Comparison of ENCODE assay signal across 33 cellular contexts in the genomic region with DNA sequence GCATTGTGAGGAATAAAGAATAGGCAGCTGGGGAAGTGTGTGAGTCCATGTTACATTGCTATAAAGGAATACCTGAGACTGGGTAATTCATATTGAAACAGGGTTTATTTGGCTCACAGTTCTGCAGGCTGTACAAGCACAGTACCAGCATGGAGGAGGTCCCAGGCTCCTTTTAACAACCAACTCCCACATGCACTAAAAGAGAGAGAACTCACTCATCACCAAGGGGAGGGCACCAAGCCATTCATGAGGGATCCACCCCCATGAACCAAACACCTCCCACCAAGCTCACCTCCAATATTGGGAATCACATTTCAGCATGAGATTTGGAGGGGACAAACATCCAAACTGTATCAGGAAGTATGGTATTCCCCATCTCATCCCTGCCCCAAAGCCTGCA. TPM values are rescaled to one million over a fixed set of nuclear protein-coding genes. Genes with fewer than 3 reads are reported as not detected.
DNase-seq lines count a peak whose midpoint lies in the region; ATAC-seq, FAIRE-seq and TF ChIP-seq lines count a peak whose summit lies in the region.
"Had no signal": no experiment of that assay in that cellular context is flagged by ENCODE, and none has a peak within 500 bp of the region (broad histone marks: within the 10 kb centered on the region; RNA-seq: fewer than 3 reads in every experiment).

No MANE protein-coding gene starts in this region.

- H4K20me1 ChIP-seq in HepG2 (ENCODE audit: insufficient read depth, low read length), result no peaks in the 10 kb centered on the region
- H4K20me1 ChIP-seq: BLaER1; BLaER1 treated with 17β-estradiol and CSF1 and Interleukin-3, amounts not matched to agents 10 nM and 100 nM had no signal

- CTCF ChIA-PET in activated CD4-positive, alpha-beta T cell treated with anti-CD3 and anti-CD28 coated beads for 36 hours (lab: Charles Lee), result interaction anchor here (0.7 to 0.9 kb wide), 2 partner anchors 310 to 373 kb away, joined by 3 read pairs; no protein-coding TSS in a partner anchor
- CTCF ChIA-PET in HepG2 (lab: Yijun Ruan, JAX; ENCODE audit: low intra/inter-chr PET ratio, low total read pairs), result no interaction called here

- H2AFZ ChIP-seq in HepG2 (ENCODE audit: low read length), result no peak overlapping the region

- peaks cover 2% of the 10 kb centered on the region for H3K27me3 Mint-ChIP-seq in activated CD4-positive, alpha-beta T cell treated with anti-CD3 and anti-CD28 coated beads, Interleukin-2, amount 10 ng/mL, durations not matched to agents 24 days and 14 days
- no peaks in the 10 kb centered on the region for H3K27me3 Mint-ChIP-seq in activated CD4-positive, alpha-beta T cell treated with anti-CD3 and anti-CD28 coated beads for 36 hours
- H3K27me3 Mint-ChIP-seq: B cell; CD4-positive, alpha-beta memory T cell; CD4-positive, alpha-beta T cell had no signal

- TF ChIP-seq CTCF in HepG2 (CRISPR knock-in tag; IDR thresholded peaks at IDR 0.05) (no peak), right lobe of liver (IDR thresholded peaks at IDR 0.05) (no peak)

- TF ChIP-seq RAD21 in HepG2 (CRISPR knock-in tag; IDR thresholded peaks at IDR 0.05), result no peak

- no peak for FAIRE-seq in HepG2 (lab: Jason Lieb, UNC)
- FAIRE-seq: A204.1, A549, D721Med had no signal

- DNase-seq in activated CD4-positive, alpha-beta T cell treated with anti-CD3 and anti-CD28 coated beads, Interleukin-2, amount 10 ng/mL, durations not matched to agents 24 days and 14 days, result peak; percentile 11
- no peak for DNase-seq in activated CD4-positive, alpha-beta T cell treated with anti-CD3 and anti-CD28 coated beads for 36 hours
- DNase-seq in HepG2 (ENCODE audit: low spot score) (no peak), right lobe of liver (no peak)
- DNase-seq: 8988T; ACHN; AML-193; BE2C; C1 segment of cervical spinal cord; Caco-2; Calu3; CD4-positive, alpha-beta memory T cell; CD4-positive, alpha-beta T cell; CD4-positive, CD25-positive, alpha-beta regulatory T cell; CD8-positive, alpha-beta memory T cell; CD8-positive, alpha-beta T cell; COR-L47; DMS 273 treated with DMSO at 0.1 percent for 48 hours; DMS153; DMS53; DMS79; DMS79 treated with DMSO at 0.1 percent for 48 hours; DND-41; EL had no signal

- TF ChIP-seq POLR2A in HepG2 (IDR thresholded peaks at IDR 0.05; ENCODE audit: insufficient read depth in 1 of 2, low read depth in 2 of 2, low read length in 2 of 2), result no peak
- no peak for TF ChIP-seq POLR2A in right lobe of liver (IDR thresholded peaks at IDR 0.05)

- H3K4me1 ChIP-seq in HepG2 (ENCODE audit: insufficient read depth, low read length) (peaks cover 50% of the 10 kb centered on the region), right lobe of liver (peaks cover 0 to 46% (median 15%) of the 10 kb centered on the region in 4 donors)
- H3K4me1 ChIP-seq: A549; BE2C; BLaER1; BLaER1 treated with 17β-estradiol and CSF1 and Interleukin-3, amounts not matched to agents 10 nM and 100 nM; Caco-2 had no signal

- no peak overlapping the region for H3K4me3 Mint-ChIP-seq in activated CD4-positive, alpha-beta T cell treated with anti-CD3 and anti-CD28 coated beads, Interleukin-2, amount 10 ng/mL, durations not matched to agents 24 days and 14 days
- no peak overlapping the region for H3K4me3 Mint-ChIP-seq in activated CD4-positive, alpha-beta T cell treated with anti-CD3 and anti-CD28 coated beads for 36 hours
- H3K4me3 Mint-ChIP-seq: B cell; CD14-positive monocyte; CD4-positive, alpha-beta memory T cell; CD4-positive, alpha-beta T cell; CD4-positive, CD25-positive, alpha-beta regulatory T cell; CD8-positive, alpha-beta memory T cell; CD8-positive, alpha-beta T cell had no signal

- no peaks in the 10 kb centered on the region for H3K9me3 ChIP-seq in HepG2 (ENCODE audit: low read length)
- H3K9me3 ChIP-seq in right lobe of liver, result no peaks in the 10 kb centered on the region
- H3K9me3 ChIP-seq: A549, BE2C, Caco-2 had no signal

- POLR2A ChIA-PET in activated CD4-positive, alpha-beta T cell treated with anti-CD3 and anti-CD28 coated beads for 36 hours (lab: Charles Lee), result no interaction called here
- POLR2A ChIA-PET in HepG2 (lab: Yijun Ruan, JAX), result no interaction called here

- peaks cover 4% of the 10 kb centered on the region for H3K36me3 Mint-ChIP-seq in activated CD4-positive, alpha-beta T cell treated with anti-CD3 and anti-CD28 coated beads, Interleukin-2, amount 10 ng/mL, durations not matched to agents 24 days and 14 days (ENCODE audit: low read depth)
- H3K36me3 Mint-ChIP-seq in activated CD4-positive, alpha-beta T cell treated with anti-CD3 and anti-CD28 coated beads for 36 hours (ENCODE audit: low read depth), result no peaks in the 10 kb centered on the region

- TF ChIP-seq EP300 in HepG2 (IDR thresholded peaks at IDR 0.05; ENCODE audit: low read depth in 2 of 2, low read length in 2 of 2) (no peak), HepG2 (CRISPR knock-in tag; IDR thresholded peaks at IDR 0.05; ENCODE audit: borderline replicate concordance) (no peak)

- H3K27ac ChIP-seq in HepG2 (ENCODE audit: extremely low read length, insufficient read depth, low read length) (no peak overlapping the region), right lobe of liver (no peak overlapping the region)
- H3K27ac ChIP-seq: 22Rv1; A549; BLaER1; BLaER1 treated with 17β-estradiol and CSF1 and Interleukin-3, amounts not matched to agents 10 nM and 100 nM; C4-2B had no signal

- no peak overlapping the region for H3K4me2 ChIP-seq in HepG2 (ENCODE audit: low read depth, low read length)
- H3K4me2 ChIP-seq: A549; BLaER1; BLaER1 treated with 17β-estradiol and CSF1 and Interleukin-3, amounts not matched to agents 10 nM and 100 nM had no signal

- no peak overlapping the region for H3K27ac Mint-ChIP-seq in activated CD4-positive, alpha-beta T cell treated with anti-CD3 and anti-CD28 coated beads, Interleukin-2, amount 10 ng/mL, durations not matched to agents 24 days and 14 days
- no peak overlapping the region for H3K27ac Mint-ChIP-seq in activated CD4-positive, alpha-beta T cell treated with anti-CD3 and anti-CD28 coated beads for 36 hours
- H3K27ac Mint-ChIP-seq: B cell; CD4-positive, alpha-beta memory T cell; CD4-positive, alpha-beta T cell; CD4-positive, CD25-positive, alpha-beta regulatory T cell; CD8-positive, alpha-beta memory T cell; CD8-positive, alpha-beta T cell had no signal

- no peaks in the 10 kb centered on the region for H3K79me2 ChIP-seq in HepG2 (ENCODE audit: insufficient read depth, low read length)

- H3K9me3 Mint-ChIP-seq in activated CD4-positive, alpha-beta T cell treated with anti-CD3 and anti-CD28 coated beads, Interleukin-2, amount 10 ng/mL, durations not matched to agents 24 days and 14 days, result no peaks in the 10 kb centered on the region
- no peaks in the 10 kb centered on the region for H3K9me3 Mint-ChIP-seq in activated CD4-positive, alpha-beta T cell treated with anti-CD3 and anti-CD28 coated beads for 36 hours (ENCODE audit: low read depth)
- H3K9me3 Mint-ChIP-seq: CD4-positive, alpha-beta memory T cell; CD4-positive, alpha-beta T cell; CD4-positive, CD25-positive, alpha-beta regulatory T cell; CD8-positive, alpha-beta memory T cell; CD8-positive, alpha-beta T cell had no signal

- H3K4me3 ChIP-seq in HepG2 (replicated peaks in 1 of 3; ENCODE audit: insufficient read depth in 1 of 3, low read depth in 2 of 3, low read length in 3 of 3) (no peak overlapping the region), right lobe of liver (no peak overlapping the region)
- H3K4me3 ChIP-seq: A549; BLaER1; BLaER1 treated with 17β-estradiol and CSF1 and Interleukin-3, amounts not matched to agents 10 nM and 100 nM had no signal

- peaks cover 0 to 6% of the 10 kb centered on the region in 2 experiments; a peak in 2 of 5 replicates for H3K36me3 ChIP-seq in HepG2 (replicated peaks in 1 of 2; ENCODE audit: control insufficient read depth in 1 of 2, insufficient read depth in 2 of 2, low read length in 2 of 2)
- peaks cover 0 to 7% (median 0%) of the 10 kb centered on the region in 4 donors for H3K36me3 ChIP-seq in right lobe of liver
- H3K36me3 ChIP-seq: BE2C had no signal

- H3K4me1 Mint-ChIP-seq in activated CD4-positive, alpha-beta T cell treated with anti-CD3 and anti-CD28 coated beads, Interleukin-2, amount 10 ng/mL, durations not matched to agents 24 days and 14 days, result peaks cover 4% of the 10 kb centered on the region
- H3K4me1 Mint-ChIP-seq in activated CD4-positive, alpha-beta T cell treated with anti-CD3 and anti-CD28 coated beads for 36 hours, result peaks cover 8% of the 10 kb centered on the region

- in situ Hi-C loops in HepG2 (cut with HindIII; ENCODE audit: extremely low pct_ligation_motif_present, low pct_unique_long_range_greater_than_20kb), result no loop called here

- BruUV-seq in HepG2 (replicated peaks; lab: Mats Ljungman, UMichigan), result no TSS peak

- intact Hi-C loops in activated CD4-positive, alpha-beta T cell treated with anti-CD3 and anti-CD28 coated beads, Interleukin-2, amount 10 ng/mL, durations not matched to agents 24 days and 14 days (cut with micrococcal nuclease), result no loop called here
- intact Hi-C loops in activated CD4-positive, alpha-beta T cell treated with anti-CD3 and anti-CD28 coated beads for 36 hours (cut with DNase I, micrococcal nuclease), result no loop called here
- intact Hi-C loops in HepG2 (cut with micrococcal nuclease; ENCODE audit: unreplicated experiment) (no loop called here), right lobe of liver (cut with DNase I) (no loop called here)

- no peak for ATAC-seq in activated CD4-positive, alpha-beta T cell treated with anti-CD3 and anti-CD28 coated beads for 36 hours
- ATAC-seq in HepG2 (no peak), right lobe of liver (no peak)
- ATAC-seq: A549; CD8-positive, alpha-beta T cell had no signal

- H3K9ac ChIP-seq in HepG2 (ENCODE audit: insufficient read depth, low read depth, low read length), result no peak overlapping the region
- H3K9ac ChIP-seq: BLaER1; BLaER1 treated with 17β-estradiol and CSF1 and Interleukin-3, amounts not matched to agents 10 nM and 100 nM had no signal

- H3K27me3 ChIP-seq in HepG2 (ENCODE audit: control insufficient read depth in 1 of 2, insufficient read depth in 2 of 2, low read length in 2 of 2), result no peaks in the 10 kb centered on the region
- no peaks in the 10 kb centered on the region for H3K27me3 ChIP-seq in right lobe of liver
- H3K27me3 ChIP-seq: BE2C; BLaER1; BLaER1 treated with 17β-estradiol and CSF1 and Interleukin-3, amounts not matched to agents 10 nM and 100 nM had no signal

RNA-seq across cellular contexts. Expression of a gene that starts 11.9 kb away (rescaled TPM):
- total RNA-seq in activated CD4-positive, alpha-beta T cell treated with anti-CD3 and anti-CD28 coated beads, Interleukin-2, amount 10 ng/mL, durations not matched to agents 24 days and 14 days, result 17.6 and 18.2 TPM in 2 replicates
- total RNA-seq in activated CD4-positive, alpha-beta T cell treated with anti-CD3 and anti-CD28 coated beads for 36 hours, result 10 to 100 TPM; 32.2 to 36.2 TPM
- total RNA-seq in HepG2 (2016; rRNA removed; fragmentation: Illumina TruSeq; extraction: Trizol) (45.1 and 49.4 TPM in 2 replicates), right lobe of liver (10 to 100 TPM; 30.5 to 82.5 (median 45.1) TPM)
- 15.8 and 17.4 TPM in 2 replicates for total RNA-seq in HepG2 (2016; cell fraction: cytosol; rRNA removed; fragmentation: Illumina TruSeq; extraction: Trizol; ENCODE audit: low read depth)
- total RNA-seq in HepG2 (2016; cell fraction: insoluble cytoplasmic fraction; rRNA removed; fragmentation: Illumina TruSeq; extraction: Trizol), result 42.9 and 43.7 TPM in 2 replicates
- 15.2 and 18.0 TPM in 2 replicates for total RNA-seq in HepG2 (2016; cell fraction: membrane; rRNA removed; fragmentation: Illumina TruSeq; extraction: Trizol)
- 19.7 and 22.2 TPM in 2 replicates for total RNA-seq in HepG2 (2016; cell fraction: nucleus; rRNA removed; fragmentation: Illumina TruSeq; extraction: Trizol)
- polyA plus RNA-seq in HepG2 (2011; rRNA removed), result 23.9 and 25.0 TPM in 2 replicates
- 35.5 and 38.0 TPM in 2 replicates for polyA plus RNA-seq in HepG2 (2011; cell fraction: cytosol; rRNA removed)
- 29.3 and 34.3 TPM in 2 replicates for polyA plus RNA-seq in HepG2 (2011; cell fraction: nucleus; rRNA removed)
- polyA plus RNA-seq in HepG2 (2012), result 33.9 and 38.4 TPM in 2 replicates
- polyA plus RNA-seq in HepG2 (2016; cell fraction: cytosol; fragmentation: Illumina TruSeq; extraction: Trizol; ENCODE audit: low read depth), result 13.9 and 14.7 TPM in 2 replicates
- polyA plus RNA-seq in HepG2 (2016; cell fraction: insoluble cytoplasmic fraction; fragmentation: Illumina TruSeq; extraction: Trizol; ENCODE audit: low read depth), result 59.7 and 60.2 TPM in 2 replicates
- polyA plus RNA-seq in HepG2 (2016; cell fraction: membrane; fragmentation: Illumina TruSeq; extraction: Trizol; ENCODE audit: low read depth), result 15.8 and 16.6 TPM in 2 replicates
- polyA plus RNA-seq in HepG2 (2016; cell fraction: nucleus; fragmentation: Illumina TruSeq; extraction: Trizol; ENCODE audit: insufficient read depth, low read depth), result 35.6 and 46.5 TPM in 2 replicates
- polyA minus RNA-seq in HepG2 (2011; rRNA and poly(A)+ RNA removed; ENCODE audit: low replicate concordance), result 19.9 and 41.3 TPM in 2 replicates
- 10.0 and 12.1 TPM in 2 replicates for polyA minus RNA-seq in HepG2 (2011; cell fraction: cytosol; rRNA and poly(A)+ RNA removed)
- 9.8 and 13.7 TPM in 2 replicates for polyA minus RNA-seq in HepG2 (2011; cell fraction: nucleus; rRNA and poly(A)+ RNA removed)

RNA-seq across cellular contexts. Expression of a gene that starts 47.1 kb away (rescaled TPM):
- 22.1 and 22.5 TPM in 2 replicates for total RNA-seq in activated CD4-positive, alpha-beta T cell treated with anti-CD3 and anti-CD28 coated beads, Interleukin-2, amount 10 ng/mL, durations not matched to agents 24 days and 14 days
- total RNA-seq in activated CD4-positive, alpha-beta T cell treated with anti-CD3 and anti-CD28 coated beads for 36 hours, result 10 to 100 TPM; 27.5 to 27.6 TPM
- total RNA-seq in HepG2 (2016; rRNA removed; fragmentation: Illumina TruSeq; extraction: Trizol) (38.2 and 40.0 TPM in 2 replicates), right lobe of liver (10 to 100 TPM; 17.7 to 53.6 (median 32.3) TPM)
- total RNA-seq in HepG2 (2016; cell fraction: cytosol; rRNA removed; fragmentation: Illumina TruSeq; extraction: Trizol; ENCODE audit: low read depth), result 10.7 and 12.6 TPM in 2 replicates
- 37.5 and 39.4 TPM in 2 replicates for total RNA-seq in HepG2 (2016; cell fraction: insoluble cytoplasmic fraction; rRNA removed; fragmentation: Illumina TruSeq; extraction: Trizol)
- 19.6 and 20.4 TPM in 2 replicates for total RNA-seq in HepG2 (2016; cell fraction: membrane; rRNA removed; fragmentation: Illumina TruSeq; extraction: Trizol)
- 18.4 and 18.8 TPM in 2 replicates for total RNA-seq in HepG2 (2016; cell fraction: nucleus; rRNA removed; fragmentation: Illumina TruSeq; extraction: Trizol)
- 24.7 and 24.8 TPM in 2 replicates for polyA plus RNA-seq in HepG2 (2011; rRNA removed)
- polyA plus RNA-seq in HepG2 (2011; cell fraction: cytosol; rRNA removed), result 15.5 and 22.3 TPM in 2 replicates
- 19.3 and 24.1 TPM in 2 replicates for polyA plus RNA-seq in HepG2 (2011; cell fraction: nucleus; rRNA removed)
- 25.5 and 32.5 TPM in 2 replicates for polyA plus RNA-seq in HepG2 (2012)
- polyA plus RNA-seq in HepG2 (2016; cell fraction: cytosol; fragmentation: Illumina TruSeq; extraction: Trizol; ENCODE audit: low read depth), result 12.3 and 12.4 TPM in 2 replicates
- polyA plus RNA-seq in HepG2 (2016; cell fraction: insoluble cytoplasmic fraction; fragmentation: Illumina TruSeq; extraction: Trizol; ENCODE audit: low read depth), result 50.1 and 54.3 TPM in 2 replicates
- polyA plus RNA-seq in HepG2 (2016; cell fraction: membrane; fragmentation: Illumina TruSeq; extraction: Trizol; ENCODE audit: low read depth), result 19.3 and 20.8 TPM in 2 replicates
- 39.6 and 44.6 TPM in 2 replicates for polyA plus RNA-seq in HepG2 (2016; cell fraction: nucleus; fragmentation: Illumina TruSeq; extraction: Trizol; ENCODE audit: insufficient read depth, low read depth)
- polyA minus RNA-seq in HepG2 (2011; rRNA and poly(A)+ RNA removed; ENCODE audit: low replicate concordance), result 7.3 and 27.3 TPM in 2 replicates
- polyA minus RNA-seq in HepG2 (2011; cell fraction: cytosol; rRNA and poly(A)+ RNA removed), result 10.4 and 11.1 TPM in 2 replicates
- polyA minus RNA-seq in HepG2 (2011; cell fraction: nucleus; rRNA and poly(A)+ RNA removed), result 10.9 and 11.7 TPM in 2 replicates
